In genomic region chr3:159978353-159978752, GRCh38 we compare ENCODE assay signal across 13 cellular contexts. TPM values are rescaled to one million over a fixed set of nuclear protein-coding genes. Genes with fewer than 3 reads are reported as not detected.
A peak's percentile ranks its signal among the peaks of the same experiment; 100 is the strongest.
DNase-seq lines count a peak whose midpoint lies in the region; ATAC-seq and TF ChIP-seq lines count a peak whose summit lies in the region.
"Had no signal": no experiment of that assay in that cellular context is flagged by ENCODE, and none has a peak within 500 bp of the region (broad histone marks: within the 10 kb centered on the region; RNA-seq: fewer than 3 reads in every experiment).

No MANE protein-coding gene starts in this region.

- H3K27ac ChIP-seq in right atrium auricular region, result peak overlapping the region; percentile 45 to 49
- H3K27ac ChIP-seq: dorsolateral prefrontal cortex, neutrophil had no signal

- DNase-seq in right atrium auricular region (ENCODE audit: low spot score), result no peak
- no peak for DNase-seq in activated CD4-positive, alpha-beta T cell treated with anti-CD3 and anti-CD28 coated beads, Interleukin-2, amount 50 U/mL, for 48 hours
- no peak for DNase-seq in Calu3
- DNase-seq in islet precursor cell, result no peak
- DNase-seq in activated T-cell treated with anti-CD3 and anti-CD28 coated beads, Interleukin-2, amount 50 U/mL, for 48 hours, result no peak
- DNase-seq: C1 segment of cervical spinal cord, dorsolateral prefrontal cortex, NCI-H526 treated with DMSO at 0.1 percent for 48 hours had no signal

- H3K27me3 Mint-ChIP-seq in Calu3 (ENCODE audit: unreplicated experiment), result no peaks in the 10 kb centered on the region

- H3K27me3 ChIP-seq in right atrium auricular region, result no peaks in the 10 kb centered on the region
- H3K27me3 ChIP-seq: dorsolateral prefrontal cortex, neutrophil had no signal

- ATAC-seq in GM18858 (IDR thresholded peaks at IDR 0.05; ENCODE audit: unreplicated experiment) (peak; percentile 89), GM21723 (IDR thresholded peaks at IDR 0.05; ENCODE audit: unreplicated experiment) (peak; percentile 94), HG03342 (IDR thresholded peaks at IDR 0.05; ENCODE audit: unreplicated experiment) (peak; percentile 99)
- ATAC-seq: activated naive CD4-positive, alpha-beta T cell treated with anti-CD3 and anti-CD28 coated beads, Interleukin-2, amount 50 U/mL, for 72 hours had no signal

- H3K4me1 Mint-ChIP-seq in Calu3 (ENCODE audit: low read depth, unreplicated experiment), result no peaks in the 10 kb centered on the region

- peaks cover 3% of the 10 kb centered on the region for H3K9me3 Mint-ChIP-seq in Calu3 (ENCODE audit: low read depth, unreplicated experiment)
- H3K9me3 Mint-ChIP-seq: activated naive CD4-positive, alpha-beta T cell treated with anti-CD3 and anti-CD28 coated beads, Interleukin-2, amount 50 U/mL, for 72 hours had no signal

- BruUV-seq in Calu3 (replicated peaks; lab: Mats Ljungman, UMichigan), result no TSS peak

- TF ChIP-seq CTCF in right atrium auricular region (IDR thresholded peaks at IDR 0.05) (no peak), Calu3 (IDR thresholded peaks at IDR 0.05; ENCODE audit: unreplicated experiment) (no peak)

- H3K4me3 Mint-ChIP-seq in Calu3 (ENCODE audit: low read depth, unreplicated experiment), result no peak overlapping the region

- intact Hi-C loops in Calu3 (cut with micrococcal nuclease; ENCODE audit: unreplicated experiment), result no loop called here

- no peaks in the 10 kb centered on the region for H3K36me3 Mint-ChIP-seq in Calu3 (ENCODE audit: insufficient read depth, unreplicated experiment)
- H3K36me3 Mint-ChIP-seq: activated naive CD4-positive, alpha-beta T cell treated with anti-CD3 and anti-CD28 coated beads, Interleukin-2, amount 50 U/mL, for 72 hours had no signal

- no peaks in the 10 kb centered on the region for H3K4me1 ChIP-seq in right atrium auricular region

- H3K36me3 ChIP-seq in right atrium auricular region, result no peaks in the 10 kb centered on the region
- H3K36me3 ChIP-seq: neutrophil had no signal

- CTCF ChIA-PET in Calu3 (lab: Charles Lee), result interaction anchor here (1.0 to 2.1 kb wide), 3 partner anchors 8 to 93 kb away, joined by 5 to 8 read pairs (median 6); partner anchors contain the start of gene IL12A

- H3K27ac Mint-ChIP-seq in Calu3 (ENCODE audit: unreplicated experiment), result no peak overlapping the region
- H3K27ac Mint-ChIP-seq: activated naive CD4-positive, alpha-beta T cell treated with anti-CD3 and anti-CD28 coated beads, Interleukin-2, amount 50 U/mL, for 72 hours had no signal

- H3K4me3 ChIP-seq in right atrium auricular region, result no peak overlapping the region
- H3K4me3 ChIP-seq: dorsolateral prefrontal cortex had no signal

- H3K9me3 ChIP-seq in right atrium auricular region, result peaks cover 0 to 3% of the 10 kb centered on the region in 2 donors
- H3K9me3 ChIP-seq: neutrophil had no signal

RNA-seq across cellular contexts. Expression of gene IL12A, which starts 10.3 kb away (rescaled TPM):
- total RNA-seq in right atrium auricular region (1 to 10 TPM in 1 of 2 donors, under 1 TPM in 1; 0.31 to 3.9 TPM), Calu3 (2022) (1.0 and 3.6 TPM in 2 replicates)
- total RNA-seq: activated naive CD4-positive, alpha-beta T cell treated with anti-CD3 and anti-CD28 coated beads, Interleukin-2, amount 50 U/mL, for 72 hours had no signal
